25 cellular contexts compared by ENCODE assay signal in the genomic region with DNA sequence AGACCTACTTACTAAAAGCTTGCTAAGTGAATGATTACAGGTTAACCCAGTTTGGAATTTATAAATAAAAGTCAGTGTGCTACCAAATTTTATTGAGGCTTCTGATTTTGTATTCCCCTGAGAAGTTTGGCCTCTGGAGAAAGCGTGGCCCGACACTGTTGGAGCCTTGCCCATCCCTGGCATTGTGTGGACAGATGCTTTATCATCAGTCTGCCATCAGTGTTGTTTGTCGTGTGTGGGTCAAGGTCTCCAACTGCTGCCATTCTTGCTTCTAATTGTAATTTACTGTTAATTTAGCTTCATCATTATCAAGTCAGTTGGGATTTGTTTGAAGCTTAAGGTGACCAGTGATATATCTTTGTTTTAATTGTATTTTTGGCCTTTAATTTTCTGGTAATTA.
"Had no signal": no experiment of that assay in that cellular context is flagged by ENCODE, and none has a peak within 500 bp of the region (broad histone marks: within the 10 kb centered on the region; RNA-seq: fewer than 3 reads in every experiment).

No MANE protein-coding gene starts in this region.

- H3K36me3 ChIP-seq: esophagus squamous epithelium, heart right ventricle, left ventricle myocardium inferior, lower lobe of right lung, neutrophil, pancreas, right atrium auricular region, sigmoid colon, spleen, thoracic aorta, tibial nerve, upper lobe of right lung, uterus had no signal

- H3K4me3 ChIP-seq: esophagus squamous epithelium, heart right ventricle, left ventricle myocardium inferior, lower lobe of right lung, pancreas, right atrium auricular region, sigmoid colon, spleen, thoracic aorta, tibial nerve, upper lobe of right lung, uterus had no signal

- DNase-seq: cortex of kidney; effector memory CD8-positive, alpha-beta T cell; erythroblast; esophagus squamous epithelium; foreskin melanocyte; glutamatergic neuron; heart right ventricle; hippocampal formation; left cardiac atrium; left ventricle myocardium inferior; lower lobe of right lung; natural killer cell; sigmoid colon; spleen; stimulated activated CD4-positive, alpha-beta T cell treated with anti-CD3 and anti-CD28 coated beads, Interleukin-4, amount 100 ng/mL, for 4 hours; stimulated activated naive CD8-positive, alpha-beta T cell treated with anti-CD3 and anti-CD28 coated beads, Interleukin-15, Interleukin-2, amounts not matched to agents 100 U/mL and 50 U/mL, for 24 hours; substantia nigra; upper lobe of right lung; uterus had no signal

- H3K27ac ChIP-seq: esophagus squamous epithelium, heart right ventricle, left ventricle myocardium inferior, lower lobe of right lung, neutrophil, right atrium auricular region, sigmoid colon, spleen, thoracic aorta, tibial nerve, upper lobe of right lung, uterus had no signal

- H3K4me1 ChIP-seq: esophagus squamous epithelium, heart right ventricle, left ventricle myocardium inferior, lower lobe of right lung, right atrium auricular region, sigmoid colon, spleen, tibial nerve, upper lobe of right lung, uterus had no signal

- H3K27me3 ChIP-seq: esophagus squamous epithelium, neutrophil, pancreas, right atrium auricular region, sigmoid colon, spleen, tibial nerve, upper lobe of right lung, uterus had no signal

- H3K9me3 ChIP-seq: esophagus squamous epithelium, heart right ventricle, left ventricle myocardium inferior, lower lobe of right lung, neutrophil, pancreas, right atrium auricular region, sigmoid colon, spleen, thoracic aorta, tibial nerve, upper lobe of right lung, uterus had no signal

- ATAC-seq: effector memory CD8-positive, alpha-beta T cell; heart right ventricle; left cardiac atrium; lower lobe of right lung; natural killer cell; pancreas; stimulated activated memory B cell treated with anti-CD40 and anti-IgM and Interleukin-4, amounts not matched to agents 10 μg/mL and 1 μg/mL and 100 μg/mL, for 72 hours; stimulated activated naive CD8-positive, alpha-beta T cell treated with anti-CD3 and anti-CD28 coated beads, Interleukin-15, Interleukin-2, amounts not matched to agents 100 U/mL and 50 U/mL, for 24 hours; upper lobe of right lung had no signal
